Comparison of ENCODE assay signal across 18 cellular contexts in genomic region chr5:107472620-107473064, GRCh38.
DNase-seq lines count a peak whose midpoint lies in the region; ATAC-seq and TF ChIP-seq lines count a peak whose summit lies in the region.
"Had no signal": no experiment of that assay in that cellular context is flagged by ENCODE, and none has a peak within 500 bp of the region (broad histone marks: within the 10 kb centered on the region; RNA-seq: fewer than 3 reads in every experiment).

No MANE protein-coding gene starts in this region.

- peaks cover 56% of the 10 kb centered on the region for H3K4me1 Mint-ChIP-seq in central memory CD8-positive, alpha-beta T cell
- H3K4me1 Mint-ChIP-seq in natural killer cell = peaks cover 78 to 79% of the 10 kb centered on the region in 2 donors
- H3K4me1 Mint-ChIP-seq in activated T-helper 1 cell treated with anti-CD3 and anti-CD28 coated beads, Interleukin-12 subunit alpha, Interleukin-12 subunit beta, Interleukin-2, Interleukin-4 antibody, amounts not matched to agents 30 ng/mL and 10 ng/mL and 1 ng/mL, durations not matched to agents 14 hours and 24 hours and 36 hours (ENCODE audit: low read depth) = peaks cover 16% of the 10 kb centered on the region
- H3K4me1 Mint-ChIP-seq in T-helper 2 cell treated with Interferon-gamma antibody and Interleukin-4, amounts not matched to agents 5 μg/mL and 100 μg/mL, for 36 hours (ENCODE audit: low read depth) = peaks cover 14% of the 10 kb centered on the region

- intact Hi-C loops in natural killer cell (cut with micrococcal nuclease) = no loop called here
- intact Hi-C loops in activated T-helper 1 cell treated with anti-CD3 and anti-CD28 coated beads, Interleukin-12 subunit alpha, Interleukin-12 subunit beta, Interleukin-2, Interleukin-4 antibody, amounts not matched to agents 30 ng/mL and 10 ng/mL and 1 ng/mL, durations not matched to agents 14 hours and 24 hours and 36 hours (cut with micrococcal nuclease) = no loop called here

- no peaks in the 10 kb centered on the region for H3K9me3 Mint-ChIP-seq in central memory CD8-positive, alpha-beta T cell
- no peaks in the 10 kb centered on the region for H3K9me3 Mint-ChIP-seq in natural killer cell
- no peaks in the 10 kb centered on the region for H3K9me3 Mint-ChIP-seq in activated T-helper 1 cell treated with anti-CD3 and anti-CD28 coated beads, Interleukin-12 subunit alpha, Interleukin-12 subunit beta, Interleukin-2, Interleukin-4 antibody, amounts not matched to agents 30 ng/mL and 10 ng/mL and 1 ng/mL, durations not matched to agents 14 hours and 24 hours and 36 hours
- no peaks in the 10 kb centered on the region for H3K9me3 Mint-ChIP-seq in T-helper 2 cell treated with Interferon-gamma antibody and Interleukin-4, amounts not matched to agents 5 μg/mL and 100 μg/mL, for 36 hours
- H3K9me3 Mint-ChIP-seq: activated B cell treated with CpG ODN at 0.5 μM for 24 hours, T-cell had no signal

- peaks cover 13% of the 10 kb centered on the region for H3K36me3 Mint-ChIP-seq in central memory CD8-positive, alpha-beta T cell (ENCODE audit: insufficient read depth)
- no peaks in the 10 kb centered on the region for H3K36me3 Mint-ChIP-seq in natural killer cell
- no peaks in the 10 kb centered on the region for H3K36me3 Mint-ChIP-seq in activated T-helper 1 cell treated with anti-CD3 and anti-CD28 coated beads, Interleukin-12 subunit alpha, Interleukin-12 subunit beta, Interleukin-2, Interleukin-4 antibody, amounts not matched to agents 30 ng/mL and 10 ng/mL and 1 ng/mL, durations not matched to agents 14 hours and 24 hours and 36 hours (ENCODE audit: low read depth)
- H3K36me3 Mint-ChIP-seq in T-helper 2 cell treated with Interferon-gamma antibody and Interleukin-4, amounts not matched to agents 5 μg/mL and 100 μg/mL, for 36 hours (ENCODE audit: low read depth) = no peaks in the 10 kb centered on the region
- H3K36me3 Mint-ChIP-seq: T-cell had no signal

- no peak for TF ChIP-seq CTCF in natural killer cell (IDR thresholded peaks at IDR 0.05)

- no peak for ATAC-seq in central memory CD8-positive, alpha-beta T cell (replicated peaks; ENCODE audit: extremely low read depth, poor library complexity, severe bottlenecking)
- no peak for ATAC-seq in natural killer cell
- ATAC-seq: gastroesophageal sphincter, mucosa of descending colon, T-cell had no signal

- H3K27ac Mint-ChIP-seq in central memory CD8-positive, alpha-beta T cell (ENCODE audit: low read depth) = peak overlapping the region; percentile 82
- H3K27ac Mint-ChIP-seq in natural killer cell = peak overlapping the region; percentile 95 to 97
- H3K27ac Mint-ChIP-seq in activated T-helper 1 cell treated with anti-CD3 and anti-CD28 coated beads, Interleukin-12 subunit alpha, Interleukin-12 subunit beta, Interleukin-2, Interleukin-4 antibody, amounts not matched to agents 30 ng/mL and 10 ng/mL and 1 ng/mL, durations not matched to agents 14 hours and 24 hours and 36 hours = no peak overlapping the region
- H3K27ac Mint-ChIP-seq in T-helper 2 cell treated with Interferon-gamma antibody and Interleukin-4, amounts not matched to agents 5 μg/mL and 100 μg/mL, for 36 hours = no peak overlapping the region
- H3K27ac Mint-ChIP-seq: activated B cell treated with CpG ODN at 0.5 μM for 24 hours, T-cell had no signal

- H3K27me3 Mint-ChIP-seq in central memory CD8-positive, alpha-beta T cell = no peaks in the 10 kb centered on the region
- no peaks in the 10 kb centered on the region for H3K27me3 Mint-ChIP-seq in natural killer cell (ENCODE audit: low read depth in 2 of 2)
- H3K27me3 Mint-ChIP-seq in activated T-helper 1 cell treated with anti-CD3 and anti-CD28 coated beads, Interleukin-12 subunit alpha, Interleukin-12 subunit beta, Interleukin-2, Interleukin-4 antibody, amounts not matched to agents 30 ng/mL and 10 ng/mL and 1 ng/mL, durations not matched to agents 14 hours and 24 hours and 36 hours (ENCODE audit: insufficient read depth) = peaks cover 2% of the 10 kb centered on the region
- H3K27me3 Mint-ChIP-seq in T-helper 2 cell treated with Interferon-gamma antibody and Interleukin-4, amounts not matched to agents 5 μg/mL and 100 μg/mL, for 36 hours (ENCODE audit: low read depth) = peaks cover 8% of the 10 kb centered on the region
- H3K27me3 Mint-ChIP-seq: activated B cell treated with CpG ODN at 0.5 μM for 24 hours had no signal

- H3K4me3 Mint-ChIP-seq in central memory CD8-positive, alpha-beta T cell = peak overlapping the region; percentile 23
- H3K4me3 Mint-ChIP-seq in natural killer cell = no peak overlapping the region
- H3K4me3 Mint-ChIP-seq in activated T-helper 1 cell treated with anti-CD3 and anti-CD28 coated beads, Interleukin-12 subunit alpha, Interleukin-12 subunit beta, Interleukin-2, Interleukin-4 antibody, amounts not matched to agents 30 ng/mL and 10 ng/mL and 1 ng/mL, durations not matched to agents 14 hours and 24 hours and 36 hours = no peak overlapping the region
- H3K4me3 Mint-ChIP-seq in T-helper 2 cell treated with Interferon-gamma antibody and Interleukin-4, amounts not matched to agents 5 μg/mL and 100 μg/mL, for 36 hours = no peak overlapping the region
- H3K4me3 Mint-ChIP-seq: activated B cell treated with CpG ODN at 0.5 μM for 24 hours, T-cell had no signal

- no peaks in the 10 kb centered on the region for H3K36me3 ChIP-seq in HAP-1 (replicated peaks)
- H3K36me3 ChIP-seq: gastroesophageal sphincter, thoracic aorta had no signal

- peak; percentile 3 for DNase-seq in DMS153 treated with DMSO at 0.1 percent for 48 hours (lab: John Stamatoyannopoulos, UW; ENCODE audit: unreplicated experiment)
- no peak for DNase-seq in DMS153 (lab: John Stamatoyannopoulos, UW)
- peak; percentile 68 for DNase-seq in NCI-H146 treated with DMSO at 0.1 percent for 48 hours (lab: John Stamatoyannopoulos, UW; ENCODE audit: unreplicated experiment)
- no peak for DNase-seq in central memory CD8-positive, alpha-beta T cell (ENCODE audit: low spot score in 2 of 2)
- DNase-seq in natural killer cell = no peak
- no peak for DNase-seq in activated T-helper 1 cell treated with anti-CD3 and anti-CD28 coated beads, Interleukin-12 subunit alpha, Interleukin-12 subunit beta, Interleukin-2, Interleukin-4 antibody, amounts not matched to agents 30 ng/mL and 10 ng/mL and 1 ng/mL, durations not matched to agents 14 hours and 24 hours and 36 hours (ENCODE audit: low spot score)
- DNase-seq in HAP-1 (ENCODE audit: low spot score in 2 of 2) = no peak
- no peak for DNase-seq in T-helper 2 cell treated with Interferon-gamma antibody and Interleukin-4, amounts not matched to agents 5 μg/mL and 100 μg/mL, for 36 hours (ENCODE audit: low spot score)
- DNase-seq: activated B cell treated with CpG ODN at 0.5 μM for 24 hours; activated effector memory CD4-positive, alpha-beta T cell treated with anti-CD3 and anti-CD28 coated beads, Interleukin-2, amount 50 U/mL, for 16 hours; amygdala; EL; mucosa of descending colon; NCI-H187; stimulated activated CD4-positive, alpha-beta T cell treated with anti-CD3 and anti-CD28 coated beads, Interleukin-4, amount 100 ng/mL, for 1 hour; T-cell had no signal

- H3K27me3 ChIP-seq in HAP-1 (ENCODE audit: low read depth) = no peaks in the 10 kb centered on the region
- H3K27me3 ChIP-seq: gastroesophageal sphincter had no signal

- no peak overlapping the region for H3K4me3 ChIP-seq in HAP-1
- H3K4me3 ChIP-seq: gastroesophageal sphincter, mucosa of descending colon, thoracic aorta had no signal

- peaks cover 45% of the 10 kb centered on the region for H3K4me1 ChIP-seq in HAP-1

- in situ Hi-C loops in HAP-1 (cut with MboI; ENCODE audit: low sequenced_read_pairs) = loop anchor here (25.0 kb wide), 1 partner anchor 190 kb away; the partner anchor contains the start of gene EFNA5

- no peaks in the 10 kb centered on the region for H3K9me3 ChIP-seq in HAP-1
- H3K9me3 ChIP-seq: gastroesophageal sphincter, mucosa of descending colon, thoracic aorta had no signal

Comparison
In these comparisons a context has a peak if more than half of its experiments do, and no peak if none do; other contexts are left out.
1. DNase-seq: peak in DMS153 treated with DMSO at 0.1 percent for 48 hours (single experiment) and NCI-H146 treated with DMSO at 0.1 percent for 48 hours (single experiment); none in DMS153 (single experiment), central memory CD8-positive, alpha-beta T cell (0 of 2), natural killer cell (single experiment), activated T-helper 1 cell treated with anti-CD3 and anti-CD28 coated beads, Interleukin-12 subunit alpha, Interleukin-12 subunit beta, Interleukin-2, Interleukin-4 antibody, amounts not matched to agents 30 ng/mL and 10 ng/mL and 1 ng/mL, durations not matched to agents 14 hours and 24 hours and 36 hours (single experiment), HAP-1 (0 of 2) and T-helper 2 cell treated with Interferon-gamma antibody and Interleukin-4, amounts not matched to agents 5 μg/mL and 100 μg/mL, for 36 hours (single experiment).
2. H3K27ac Mint-ChIP-seq: peak in central memory CD8-positive, alpha-beta T cell (single experiment) and natural killer cell (2 of 2); none in activated T-helper 1 cell treated with anti-CD3 and anti-CD28 coated beads, Interleukin-12 subunit alpha, Interleukin-12 subunit beta, Interleukin-2, Interleukin-4 antibody, amounts not matched to agents 30 ng/mL and 10 ng/mL and 1 ng/mL, durations not matched to agents 14 hours and 24 hours and 36 hours (single experiment) and T-helper 2 cell treated with Interferon-gamma antibody and Interleukin-4, amounts not matched to agents 5 μg/mL and 100 μg/mL, for 36 hours (single experiment).